Comparison of ENCODE assay signal across 8 cellular contexts in the genomic region with DNA sequence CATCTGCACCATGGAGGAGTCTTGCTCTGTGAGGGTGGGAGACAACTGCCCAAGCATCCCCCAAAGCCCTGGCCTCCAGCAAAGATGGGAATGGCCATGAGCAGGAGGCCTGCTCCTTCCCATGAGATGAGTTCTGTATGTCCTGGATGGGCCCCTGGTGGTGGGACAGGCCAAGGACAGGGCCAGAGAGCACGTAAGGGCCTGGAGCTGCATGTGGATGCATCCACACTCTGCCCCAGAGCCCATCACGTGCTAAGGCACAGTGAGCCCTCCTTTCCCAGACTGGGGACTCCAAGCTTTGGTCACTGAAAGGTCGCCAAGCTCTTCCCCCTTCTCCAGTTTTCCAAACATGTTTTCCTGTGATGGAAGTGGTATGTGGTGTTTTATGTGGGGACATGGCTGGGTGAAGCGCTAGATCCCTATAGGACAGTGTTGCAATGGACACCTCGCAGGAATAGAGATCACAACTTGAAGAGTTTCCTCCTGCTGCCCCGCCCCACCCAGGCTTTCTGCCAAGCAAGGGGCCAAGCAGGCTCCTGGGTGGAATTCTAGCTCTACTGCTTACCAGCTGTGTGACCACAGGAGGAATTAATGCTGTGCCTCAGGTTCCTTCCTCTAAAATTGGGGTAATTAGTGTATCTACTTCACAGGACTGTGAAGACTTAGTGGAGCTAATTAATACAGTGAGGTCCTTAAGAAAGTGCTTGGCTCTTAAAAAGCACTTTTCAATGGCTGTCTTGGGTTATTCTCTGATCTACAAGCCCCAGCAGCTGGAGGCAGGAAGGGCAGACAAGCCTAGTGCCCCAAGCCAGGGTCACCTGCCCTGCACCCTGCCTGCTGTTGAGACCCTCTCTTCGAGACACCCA.
A peak's percentile ranks its signal among the peaks of the same experiment; 100 is the strongest.
DNase-seq lines count a peak whose midpoint lies in the region; ATAC-seq and TF ChIP-seq lines count a peak whose summit lies in the region.

No MANE protein-coding gene starts in this region.

- DNase-seq in GM12865 (ENCODE audit: low read depth): no peak
- DNase-seq in Panc1 (ENCODE audit: low read depth, low spot score): no peak
- DNase-seq in esophagus muscularis mucosa (ENCODE audit: extremely low spot score): no peak
- peak; percentile 78 for DNase-seq in sciatic nerve (ENCODE audit: low spot score)
- DNase-seq in NCI-H345 (lab: John Stamatoyannopoulos, UW): no peak

- intact Hi-C loops in Panc1 (cut with micrococcal nuclease; ENCODE audit: unreplicated experiment) (no loop called here), esophagus muscularis mucosa (cut with DNase I) (no loop called here), sciatic nerve (cut with DNase I) (no loop called here)

- TF ChIP-seq POLR2A in esophagus muscularis mucosa (IDR thresholded peaks at IDR 0.05; ENCODE audit: low read depth): no peak

- H3K27me3 ChIP-seq in Panc1 (ENCODE audit: control insufficient read depth, insufficient read depth, low read length) (no peaks in the 10 kb centered on the region), esophagus muscularis mucosa (no peaks in the 10 kb centered on the region)

- TF ChIP-seq CTCF in GM12865 (IDR thresholded peaks at IDR 0.05; ENCODE audit: insufficient read depth, low read depth, low read length, missing control alignments): peak; percentile 4
- no peak for TF ChIP-seq CTCF in Panc1 (IDR thresholded peaks at IDR 0.05)
- peak in 2 of 3 experiments; percentile 4 to 11 for TF ChIP-seq CTCF in esophagus muscularis mucosa (IDR thresholded peaks at IDR 0.05)

- H3K4me1 ChIP-seq in Panc1 (ENCODE audit: control insufficient read depth, insufficient read depth, low read length) (no peaks in the 10 kb centered on the region), esophagus muscularis mucosa (peaks cover 69 to 95% (median 82%) of the 10 kb centered on the region in 4 donors)

- in situ Hi-C loops in Panc1 (cut with HindIII; ENCODE audit: low pct_unique_long_range_greater_than_20kb, low sequenced_read_pairs): no loop called here

- CTCF ChIA-PET in Panc1 (lab: Charles Lee): no interaction called here

- peak; percentile 64 for ATAC-seq in Panc1
- peak; percentile 53 for ATAC-seq in sciatic nerve
- ATAC-seq in GM21723 (IDR thresholded peaks at IDR 0.05; ENCODE audit: unreplicated experiment): no peak
- ATAC-seq in GM19324 (IDR thresholded peaks at IDR 0.05; ENCODE audit: low FRiP score, unreplicated experiment): no peak
- no peak for ATAC-seq in HG03097 (IDR thresholded peaks at IDR 0.05; ENCODE audit: low FRiP score, unreplicated experiment)

- H3K9me3 ChIP-seq in Panc1 (ENCODE audit: control insufficient read depth, insufficient read depth, low read depth, low read length): no peaks in the 10 kb centered on the region
- H3K9me3 ChIP-seq in esophagus muscularis mucosa: no peaks in the 10 kb centered on the region

- no peak overlapping the region for H3K4me3 ChIP-seq in GM12865 (ENCODE audit: low read depth, low read length)
- H3K4me3 ChIP-seq in Panc1 (ENCODE audit: low read depth in 2 of 2, low read length in 2 of 2): no peak overlapping the region
- H3K4me3 ChIP-seq in esophagus muscularis mucosa: no peak overlapping the region

- no TSS peak for BruUV-seq in Panc1 (replicated peaks; lab: Mats Ljungman, UMichigan)

- no peak for TF ChIP-seq EP300 in esophagus muscularis mucosa (IDR thresholded peaks at IDR 0.05)

- H3K27ac ChIP-seq in Panc1 (ENCODE audit: low read length) (no peak overlapping the region), esophagus muscularis mucosa (replicated peaks in 1 of 4) (peak overlapping the region in 2 of 4 donors; percentile 34 to 35)

- no peaks in the 10 kb centered on the region for H3K36me3 ChIP-seq in Panc1 (ENCODE audit: control insufficient read depth, insufficient read depth, low read length)
- peaks cover 0 to 3% (median under 1%) of the 10 kb centered on the region in 4 donors for H3K36me3 ChIP-seq in esophagus muscularis mucosa

- POLR2A ChIA-PET in Panc1 (lab: Charles Lee): interaction anchor here (0.6 kb wide), 1 partner anchor 1290 kb away, joined by 4 read pairs; no protein-coding TSS in a partner anchor

- WGBS in esophagus muscularis mucosa: 56% methylated on average over 6 of the region's 7 CpGs

Comparison
In these comparisons a context has a peak if more than half of its experiments do, and no peak if none do; other contexts are left out.
1. ATAC-seq: peak in Panc1 (single experiment) and sciatic nerve (single experiment); none in GM21723 (single experiment), GM19324 (single experiment) and HG03097 (single experiment).